In the genomic region with DNA sequence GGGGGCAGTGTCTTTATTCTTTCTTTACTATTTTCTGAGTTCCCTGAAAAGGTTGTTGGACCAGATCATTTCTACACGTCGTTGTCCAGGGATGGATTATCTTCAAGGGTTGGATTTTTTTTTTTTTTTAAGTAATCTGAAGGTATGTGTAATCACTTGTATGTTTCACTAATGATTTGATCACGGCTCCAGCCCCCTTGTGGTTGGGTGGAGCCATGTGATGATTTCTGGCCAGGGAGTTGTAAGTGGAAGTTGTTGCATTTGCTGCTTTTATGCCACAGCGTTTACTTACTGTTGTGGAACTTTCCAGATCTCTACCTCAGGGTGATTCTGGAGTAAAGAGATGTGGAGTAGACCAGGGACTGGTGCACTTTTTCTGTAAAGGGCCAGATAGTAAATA, we compare ENCODE assay signal across 22 cellular contexts.
DNase-seq lines count a peak whose midpoint lies in the region; ATAC-seq, FAIRE-seq and TF ChIP-seq lines count a peak whose summit lies in the region.
"Had no signal": no experiment of that assay in that cellular context is flagged by ENCODE, and none has a peak within 500 bp of the region (broad histone marks: within the 10 kb centered on the region; RNA-seq: fewer than 3 reads in every experiment).

No MANE protein-coding gene starts in this region.

- no peak overlapping the region for H3K9ac ChIP-seq in H1 (replicated peaks in 1 of 4; ENCODE audit: extremely low read depth in 1 of 4, low read depth in 3 of 4, low read length in 3 of 4)

- H3K4me3 Mint-ChIP-seq in activated CD8-positive, alpha-beta T cell treated with anti-CD3 and anti-CD28 coated beads for 36 hours: no peak overlapping the region
- no peak overlapping the region for H3K4me3 Mint-ChIP-seq in CD8-positive, alpha-beta memory T cell
- H3K4me3 Mint-ChIP-seq: central memory CD8-positive, alpha-beta T cell had no signal

- no peak overlapping the region for H3K18ac ChIP-seq in H1 (ENCODE audit: extremely low read depth, low read length)

- no peaks in the 10 kb centered on the region for H4K20me1 ChIP-seq in H1 (replicated peaks in 1 of 2; ENCODE audit: control insufficient read depth in 1 of 2, insufficient read depth in 2 of 2, low read length in 2 of 2)

- no peak overlapping the region for H4K5ac ChIP-seq in H1 (ENCODE audit: insufficient read length, low read depth, low read length)

- no peak overlapping the region for H2BK12ac ChIP-seq in H1 (ENCODE audit: low read depth, low read length)

- no peak overlapping the region for H3K27ac ChIP-seq in H1 (ENCODE audit: low read depth, low read length)
- no peak overlapping the region for H3K27ac ChIP-seq in CD8-positive, alpha-beta memory T cell (ENCODE audit: low read depth, low read length)
- H3K27ac ChIP-seq: left lung had no signal

- H3K36me3 ChIP-seq in H1 (ENCODE audit: control insufficient read depth in 2 of 4, insufficient read depth in 4 of 4, low read length in 3 of 4): no peaks in the 10 kb centered on the region
- no peaks in the 10 kb centered on the region for H3K36me3 ChIP-seq in CD8-positive, alpha-beta memory T cell (ENCODE audit: insufficient read depth, low read length)
- H3K36me3 ChIP-seq: left lung had no signal

- no peak overlapping the region for H3K27ac Mint-ChIP-seq in activated CD8-positive, alpha-beta T cell treated with anti-CD3 and anti-CD28 coated beads for 36 hours
- no peak overlapping the region for H3K27ac Mint-ChIP-seq in CD8-positive, alpha-beta memory T cell

- H3K23ac ChIP-seq in H1 (ENCODE audit: insufficient read length): no peak overlapping the region

- H2AK5ac ChIP-seq in H1 (ENCODE audit: low read depth, low read length): no peak overlapping the region

- H2BK15ac ChIP-seq in H1 (ENCODE audit: low read length): no peak overlapping the region

- intact Hi-C loops in activated CD8-positive, alpha-beta T cell treated with anti-CD3 and anti-CD28 coated beads for 36 hours (cut with micrococcal nuclease): no loop called here

- H3K4me2 ChIP-seq in H1 (ENCODE audit: insufficient read depth in 1 of 2, low read depth in 2 of 2, low read length in 2 of 2): no peak overlapping the region

- H4K8ac ChIP-seq in H1 (ENCODE audit: extremely low read depth, insufficient read depth, low read length): no peak overlapping the region

- CTCF ChIA-PET in H1 (lab: Charles Lee; ENCODE audit: partially characterized antibody): interaction anchor here (0.6 to 1.5 kb wide), 3 partner anchors 15 to 68 kb away, joined by 3 to 6 read pairs (median 3); no protein-coding TSS in a partner anchor
- CTCF ChIA-PET in activated CD8-positive, alpha-beta T cell treated with anti-CD3 and anti-CD28 coated beads for 36 hours (lab: Charles Lee): no interaction called here
- CTCF ChIA-PET in CD8-positive, alpha-beta memory T cell (lab: Charles Lee): no interaction called here

- no peak overlapping the region for H2AFZ ChIP-seq in H1 (ENCODE audit: low read length)

- ATAC-seq in HG03442 (IDR thresholded peaks at IDR 0.05; ENCODE audit: unreplicated experiment): no peak
- no peak for ATAC-seq in activated CD8-positive, alpha-beta T cell treated with anti-CD3 and anti-CD28 coated beads for 36 hours
- ATAC-seq: HepG2, left lung, right cardiac atrium had no signal

- FAIRE-seq in H1 (lab: Jason Lieb, UNC): peak; percentile 28
- FAIRE-seq: GM19239, H54, HepG2 had no signal

- H4K91ac ChIP-seq in H1 (replicated peaks; ENCODE audit: insufficient read length, low read length): no peak overlapping the region

- no peaks in the 10 kb centered on the region for H3K23me2 ChIP-seq in H1 (ENCODE audit: low read depth, low read length)

- H2BK120ac ChIP-seq in H1 (replicated peaks; ENCODE audit: low read depth, low read length): no peak overlapping the region

- DNase-seq in NB4 (ENCODE audit: low read depth) (peak; percentile 16), H1 (ENCODE audit: low read depth in 1 of 2, low spot score in 2 of 2) (no peak), retinal pigment epithelial cell (ENCODE audit: low read depth) (no peak)
- DNase-seq in activated CD8-positive, alpha-beta T cell treated with anti-CD3 and anti-CD28 coated beads for 36 hours: no peak
- DNase-seq in CD8-positive, alpha-beta memory T cell: no peak
- DNase-seq: activated CD4-positive, alpha-beta T cell treated with anti-CD3 and anti-CD28 coated beads, Interleukin-2, amount 50 U/mL, for 48 hours; activated naive CD4-positive, alpha-beta T cell; COR-L47; effector CD4-positive, alpha-beta T cell; left lung; MM.1S; NCI-H2081; NCI-H510A; right cardiac atrium; stimulated activated CD4-positive, alpha-beta T cell treated with anti-CD3 and anti-CD28 coated beads, Interleukin-15, amount 100 ng/mL, for 24 hours; SW 1271 had no signal

- H3K4me1 Mint-ChIP-seq in activated CD8-positive, alpha-beta T cell treated with anti-CD3 and anti-CD28 coated beads for 36 hours (ENCODE audit: low read depth): no peaks in the 10 kb centered on the region
- no peaks in the 10 kb centered on the region for H3K4me1 Mint-ChIP-seq in CD8-positive, alpha-beta memory T cell
- H3K4me1 Mint-ChIP-seq: central memory CD8-positive, alpha-beta T cell had no signal

- POLR2A ChIA-PET in H1 (lab: Charles Lee; ENCODE audit: partially characterized antibody): no interaction called here
- POLR2A ChIA-PET in activated CD8-positive, alpha-beta T cell treated with anti-CD3 and anti-CD28 coated beads for 36 hours (lab: Charles Lee): no interaction called here
- POLR2A ChIA-PET in CD8-positive, alpha-beta memory T cell (lab: Charles Lee): no interaction called here

- H3K79me1 ChIP-seq in H1 (ENCODE audit: low read depth, low read length): no peaks in the 10 kb centered on the region; the same call in 1 of the 2 replicates

- H3K14ac ChIP-seq in H1 (ENCODE audit: insufficient read length): no peak overlapping the region

- no peaks in the 10 kb centered on the region for H3K36me3 Mint-ChIP-seq in activated CD8-positive, alpha-beta T cell treated with anti-CD3 and anti-CD28 coated beads for 36 hours (ENCODE audit: low read depth)
- peaks cover 0 to 1% (median 0%) of the 10 kb centered on the region in 3 donors for H3K36me3 Mint-ChIP-seq in CD8-positive, alpha-beta memory T cell

- 0 out of 3 replicates have a peak, but pooled peaks have one; percentile 16 for TF ChIP-seq CTCF in GM12872 (IDR thresholded peaks at IDR 0.05; ENCODE audit: insufficient read depth, low read depth, low read length)
- no peak for TF ChIP-seq CTCF in NB4 (IDR thresholded peaks at IDR 0.05; ENCODE audit: low read depth, low read length)
- TF ChIP-seq CTCF in H1 (IDR thresholded peaks at IDR 0.05; ENCODE audit: control extremely low read depth in 1 of 3, insufficient read depth in 1 of 3, low read depth in 1 of 3, low read length in 3 of 3): peak in 2 of 3 experiments; percentile 36 to 41; a peak in 2 of 4 replicates
- peak; percentile 26 for TF ChIP-seq CTCF in retinal pigment epithelial cell (conservative IDR thresholded peaks at IDR 0.05; ENCODE audit: low read depth, low read length)
- no peak for TF ChIP-seq CTCF in activated CD8-positive, alpha-beta T cell treated with anti-CD3 and anti-CD28 coated beads for 36 hours (IDR thresholded peaks at IDR 0.05)

- no peaks in the 10 kb centered on the region for H3K9me3 ChIP-seq in H1 (ENCODE audit: insufficient read depth in 2 of 2, low read depth in 1 of 2, low read length in 1 of 2)
- no peaks in the 10 kb centered on the region for H3K9me3 ChIP-seq in CD8-positive, alpha-beta memory T cell (ENCODE audit: low read length)

- H2BK20ac ChIP-seq in H1 (ENCODE audit: low read length): no peak overlapping the region

- H2BK5ac ChIP-seq in H1 (ENCODE audit: low read depth, low read length): no peak overlapping the region

- no peak overlapping the region for H3K4ac ChIP-seq in H1 (replicated peaks; ENCODE audit: insufficient read length, low read depth, low read length)

- H3K79me2 ChIP-seq in H1 (ENCODE audit: control insufficient read depth in 1 of 2, insufficient read depth in 2 of 2, low read length in 2 of 2): no peaks in the 10 kb centered on the region; a peak in 1 of 4 replicates

- peaks cover 5% of the 10 kb centered on the region for H3K9me3 Mint-ChIP-seq in activated CD8-positive, alpha-beta T cell treated with anti-CD3 and anti-CD28 coated beads for 36 hours
- peaks cover 6 to 17% (median 10%) of the 10 kb centered on the region in 5 donors for H3K9me3 Mint-ChIP-seq in CD8-positive, alpha-beta memory T cell

- H3K27me3 Mint-ChIP-seq in activated CD8-positive, alpha-beta T cell treated with anti-CD3 and anti-CD28 coated beads for 36 hours: no peaks in the 10 kb centered on the region
- H3K27me3 Mint-ChIP-seq in CD8-positive, alpha-beta memory T cell: peaks cover 7 to 17% of the 10 kb centered on the region in 2 donors

- H3K4me3 ChIP-seq in NB4 (ENCODE audit: low read depth, low read length) (no peak overlapping the region), H1 (ENCODE audit: extremely low read depth in 1 of 4, insufficient read depth in 2 of 4, low read depth in 3 of 4, low read length in 4 of 4) (no peak overlapping the region), retinal pigment epithelial cell (ENCODE audit: low read length) (no peak overlapping the region)
- H3K4me3 ChIP-seq in CD8-positive, alpha-beta memory T cell (ENCODE audit: low read length): no peak overlapping the region
- H3K4me3 ChIP-seq: left lung had no signal

- TF ChIP-seq EP300 in H1 (IDR thresholded peaks at IDR 0.05; ENCODE audit: borderline replicate concordance in 1 of 2, low read depth in 2 of 2, low read length in 2 of 2): no peak

- no peak for TF ChIP-seq POLR2A in NB4 (IDR thresholded peaks at IDR 0.05; ENCODE audit: extremely low read depth, insufficient read length)
- TF ChIP-seq POLR2A in H1 (IDR thresholded peaks at IDR 0.05; ENCODE audit: control extremely low read depth in 1 of 2, low read depth in 2 of 2, low read length in 2 of 2): no peak

- H3K27me3 ChIP-seq in H1 (replicated peaks in 1 of 4; ENCODE audit: control insufficient read depth in 3 of 4, extremely low read depth in 1 of 4, insufficient read depth in 3 of 4, low read length in 3 of 4): no peaks in the 10 kb centered on the region
- H3K27me3 ChIP-seq in CD8-positive, alpha-beta memory T cell (ENCODE audit: insufficient read depth, low read length, poor library complexity, severe bottlenecking): no peaks in the 10 kb centered on the region

- no peak overlapping the region for H3K56ac ChIP-seq in H1 (replicated peaks; ENCODE audit: insufficient read length, low read depth, low read length)

- peaks cover 0 to 3% (median 1%) of the 10 kb centered on the region in 4 experiments; a peak in 3 of 7 replicates for H3K4me1 ChIP-seq in H1 (replicated peaks in 1 of 4; ENCODE audit: control insufficient read depth in 3 of 4, insufficient read depth in 4 of 4, low read length in 3 of 4)
- no peaks in the 10 kb centered on the region for H3K4me1 ChIP-seq in CD8-positive, alpha-beta memory T cell (ENCODE audit: insufficient read depth, low read length)
- H3K4me1 ChIP-seq: left lung had no signal

- WGBS in H1 (ENCODE audit: extremely low coverage in 1 of 2, insufficient coverage in 1 of 2, insufficient read length in 1 of 2, insufficient replicate concordance in 2 of 2, low coverage in 1 of 2, low lambda C conversion rate in 2 of 2, missing lambda C conversion rate in 1 of 2), 2 experiments: 71% methylated on average over 4 of the region's 4 CpGs; no CpG with 5 or more reads in 1 of the 2 experiments

- 0 out of 4 replicates have a peak, but pooled peaks of 1 of the 2 experiments have one; percentile 7 for TF ChIP-seq RAD21 in H1 (IDR thresholded peaks at IDR 0.05 in 1 of 2, conservative IDR thresholded peaks at IDR 0.05 in 1 of 2; ENCODE audit: low read depth in 2 of 2, low read length in 2 of 2)

Comparison
In these comparisons a context has a peak if more than half of its experiments do, and no peak if none do; other contexts are left out.
1. CTCF ChIP-seq: peak in GM12872 (single experiment), H1 (2 of 3) and retinal pigment epithelial cell (single experiment); none in NB4 (single experiment) and activated CD8-positive, alpha-beta T cell treated with anti-CD3 and anti-CD28 coated beads for 36 hours (single experiment).